Comparison of ENCODE assay signal across 8 cellular contexts in the genomic region with DNA sequence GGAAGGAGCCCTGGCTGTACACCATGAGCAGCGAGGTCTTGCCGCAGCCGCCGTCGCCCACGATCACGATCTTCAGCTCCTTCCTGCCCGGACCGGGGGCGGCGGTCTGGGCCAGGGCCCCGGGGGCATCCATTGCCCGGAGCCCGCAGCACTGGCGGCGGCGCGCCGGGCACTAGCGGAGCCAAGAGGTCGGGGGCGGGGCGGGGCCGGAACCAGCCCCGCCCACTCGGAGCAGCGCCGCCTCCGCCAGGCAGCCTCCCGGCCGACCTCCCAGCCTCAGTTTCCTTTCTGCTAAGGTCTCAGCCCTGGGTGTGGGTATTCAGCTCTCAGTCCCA. TPM values are rescaled to one million over a fixed set of nuclear protein-coding genes. Genes with fewer than 3 reads are reported as not detected.
DNase-seq lines count a peak whose midpoint lies in the region; ATAC-seq lines count a peak whose summit lies in the region.

A gene with protein sequence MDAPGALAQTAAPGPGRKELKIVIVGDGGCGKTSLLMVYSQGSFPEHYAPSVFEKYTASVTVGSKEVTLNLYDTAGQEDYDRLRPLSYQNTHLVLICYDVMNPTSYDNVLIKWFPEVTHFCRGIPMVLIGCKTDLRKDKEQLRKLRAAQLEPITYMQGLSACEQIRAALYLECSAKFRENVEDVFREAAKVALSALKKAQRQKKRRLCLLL (minus strand): TSS at position 188 of the 335 bp plus-strand sequence. CDS start 55 bp downstream, at position 133.

- H3K4me1 Mint-ChIP-seq in central memory CD8-positive, alpha-beta T cell, result peaks cover 66% of the 10 kb centered on the region

- CTCF ChIA-PET in activated CD8-positive, alpha-beta memory T cell treated with anti-CD3 and anti-CD28 coated beads for 36 hours (lab: Charles Lee), result interaction anchor here (0.6 to 27.0 kb wide), 26 partner anchors 7 to 287 kb away, joined by 3 to 826 read pairs (median 6); partner anchors contain the start of genes CFAP251, HPD and PSMD9 and of another gene

- H3K4me3 ChIP-seq in subcutaneous abdominal adipose tissue (ENCODE audit: low read depth in 1 of 5, low read length in 5 of 5), result peak within 1 kb of the TSS; percentile 50 to 68 (median 59)

- POLR2A ChIA-PET in activated CD8-positive, alpha-beta memory T cell treated with anti-CD3 and anti-CD28 coated beads for 36 hours (lab: Charles Lee), result interaction anchor here (1.2 to 4.9 kb wide), 5 partner anchors 11 to 95 kb away, joined by 5 to 59 read pairs (median 37); partner anchors contain the start of genes PSMD9 and SETD1B

- H3K36me3 ChIP-seq in subcutaneous abdominal adipose tissue (ENCODE audit: control insufficient read depth in 5 of 5, insufficient read depth in 5 of 5, low read length in 5 of 5), result peaks cover 0 to 14% (median 11%) of the 10 kb centered on the region in 5 donors

- H3K9ac ChIP-seq in subcutaneous abdominal adipose tissue (ENCODE audit: low read length in 5 of 5), result peak within 1 kb of the TSS in 4 of 5 donors; percentile 43 to 76 (median 64)

- H3K9me3 ChIP-seq in subcutaneous abdominal adipose tissue (ENCODE audit: control insufficient read depth in 5 of 5, low read length in 5 of 5), result no peaks in the 10 kb centered on the region

- ATAC-seq in HG02981 (IDR thresholded peaks at IDR 0.05; ENCODE audit: unreplicated experiment) (peak; percentile 20), left lobe of liver (peak; percentile 3)
- ATAC-seq in central memory CD8-positive, alpha-beta T cell (replicated peaks; ENCODE audit: extremely low read depth, poor library complexity, severe bottlenecking), result peak; percentile 8

- H3K36me3 Mint-ChIP-seq in central memory CD8-positive, alpha-beta T cell (ENCODE audit: insufficient read depth), result peaks cover 58% of the 10 kb centered on the region

- H3K4me1 ChIP-seq in subcutaneous abdominal adipose tissue (ENCODE audit: control insufficient read depth in 5 of 5, insufficient read depth in 5 of 5, low read length in 5 of 5), result peaks cover 10 to 78% (median 71%) of the 10 kb centered on the region in 5 donors

- H3K27ac ChIP-seq in subcutaneous abdominal adipose tissue (ENCODE audit: low read depth, low read length), result peak within 1 kb of the TSS; percentile 100

- H3K27me3 ChIP-seq in subcutaneous abdominal adipose tissue (ENCODE audit: control insufficient read depth in 5 of 5, insufficient read depth in 4 of 5, low read length in 5 of 5), result no peaks in the 10 kb centered on the region

- peak within 1 kb of the TSS; percentile 99 for H3K27ac Mint-ChIP-seq in central memory CD8-positive, alpha-beta T cell (ENCODE audit: low read depth)

- DNase-seq in activated CD8-positive, alpha-beta memory T cell treated with anti-CD3 and anti-CD28 coated beads for 24 hours, result no peak
- DNase-seq in SHP77 treated with DMSO at 0.1 percent for 48 hours (lab: John Stamatoyannopoulos, UW) (peak; percentile 61), left lobe of liver (ENCODE audit: low spot score) (no peak), OCI-M2 (lab: John Stamatoyannopoulos, UW; ENCODE audit: unreplicated experiment) (no peak)
- no peak for DNase-seq in central memory CD8-positive, alpha-beta T cell (ENCODE audit: low spot score in 2 of 2)

- no peaks in the 10 kb centered on the region for H3K27me3 Mint-ChIP-seq in central memory CD8-positive, alpha-beta T cell

- peak within 1 kb of the TSS; percentile 91 for H3K4me3 Mint-ChIP-seq in central memory CD8-positive, alpha-beta T cell

- no peaks in the 10 kb centered on the region for H3K9me3 Mint-ChIP-seq in central memory CD8-positive, alpha-beta T cell

RNA-seq across cellular contexts. Expression of the gene that starts here (rescaled TPM):
- 100 to 1,000 TPM; 110 to 116 TPM for total RNA-seq in activated CD8-positive, alpha-beta memory T cell treated with anti-CD3 and anti-CD28 coated beads for 36 hours
- total RNA-seq in left lobe of liver, result 7.9 TPM

Comparison
In these comparisons a context has a peak if more than half of its experiments do, and no peak if none do; other contexts are left out.
1. RNA of the gene that starts here (total RNA-seq): 110 to 116 TPM in activated CD8-positive, alpha-beta memory T cell treated with anti-CD3 and anti-CD28 coated beads for 36 hours; 7.9 TPM in left lobe of liver (single experiment); every median in the first group is over 10 times any median in the second.
2. Peak in every context shown above with its lines, with median percentiles within 50 percentile points of each other: ATAC-seq.